Comparison of ENCODE assay signal across 8 cellular contexts in the genomic region with DNA sequence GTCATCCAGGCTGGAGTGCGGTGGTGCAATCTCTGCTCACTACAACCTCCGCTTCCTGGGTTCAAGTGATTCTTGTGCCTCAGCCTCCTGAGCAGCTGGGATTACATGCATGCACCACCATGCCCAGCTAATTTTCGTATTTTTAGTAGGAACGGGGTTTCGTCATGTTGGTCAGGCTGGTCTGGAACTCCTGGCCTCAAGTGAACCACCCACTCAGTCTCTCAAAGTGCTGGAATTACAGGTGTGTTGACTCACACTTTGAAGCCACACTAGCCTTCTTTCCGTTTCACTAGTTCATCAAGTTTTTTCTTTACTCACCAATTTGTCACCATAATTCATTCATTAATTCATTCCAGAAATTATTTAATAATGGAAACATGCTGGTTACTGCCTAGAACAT.
"Had no signal": no experiment of that assay in that cellular context is flagged by ENCODE, and none has a peak within 500 bp of the region (broad histone marks: within the 10 kb centered on the region; RNA-seq: fewer than 3 reads in every experiment).

No MANE protein-coding gene starts in this region.

- H3K36me3 ChIP-seq: HAP-1 had no signal

- DNase-seq: GM23248, GOT3, H7, HFFc6, IMR-90 had no signal

- H3K27ac ChIP-seq: GM23248 had no signal

- ATAC-seq: HCT116, K562 had no signal

- H3K9ac ChIP-seq: GM23248 had no signal

- H3K4me3 ChIP-seq: GM23248, HAP-1, K562 had no signal

- H3K9me3 ChIP-seq: HAP-1 had no signal

- H3K27ac Mint-ChIP-seq: HFFc6 had no signal

- H2AFZ ChIP-seq: GM23248 had no signal

- H3K4me3 Mint-ChIP-seq: HFFc6 had no signal

- H3K4me1 ChIP-seq: HAP-1 had no signal
